ENCODE assay signal across 13 cellular contexts in genomic region chr9:127723450-127723849, GRCh38. TPM values are rescaled to one million over a fixed set of nuclear protein-coding genes. Genes with fewer than 3 reads are reported as not detected.
A peak's percentile ranks its signal among the peaks of the same experiment; 100 is the strongest.
DNase-seq lines count a peak whose midpoint lies in the region; ATAC-seq, FAIRE-seq and TF ChIP-seq lines count a peak whose summit lies in the region.
"Had no signal": no experiment of that assay in that cellular context is flagged by ENCODE, and none has a peak within 500 bp of the region (broad histone marks: within the 10 kb centered on the region; RNA-seq: fewer than 3 reads in every experiment).

No MANE protein-coding gene starts in this region.

- no peaks in the 10 kb centered on the region for H3K9me3 Mint-ChIP-seq in MCF 10A (ENCODE audit: unreplicated experiment)
- H3K9me3 Mint-ChIP-seq in type B pancreatic cell, result no peaks in the 10 kb centered on the region
- H3K9me3 Mint-ChIP-seq: naive thymus-derived CD4-positive, alpha-beta T cell had no signal

- DNase-seq in MCF 10A (ENCODE audit: unreplicated experiment) (peak; percentile 75), breast epithelium (ENCODE audit: low spot score in 2 of 2) (no peak), RCC 7860 (ENCODE audit: low spot score) (peak; percentile 48), fibroblast of mammary gland (ENCODE audit: low read depth) (peak; percentile 69), urothelium cell line (ENCODE audit: low spot score) (peak; percentile 77), superior temporal gyrus (ENCODE audit: extremely low spot score) (no peak), type B pancreatic cell (ENCODE audit: extremely low spot score, unreplicated experiment) (no peak)
- DNase-seq: naive thymus-derived CD4-positive, alpha-beta T cell; T-helper 1 cell had no signal

- intact Hi-C loops in MCF 10A (cut with micrococcal nuclease) (loop anchor here (5.0 kb wide), 1 partner anchor 111 kb away; the partner anchor contains the start of gene STXBP1), breast epithelium (cut with DNase I; ENCODE audit: low total_unique reads) (no loop called here)

- CTCF ChIA-PET in MCF 10A (lab: Yijun Ruan, JAX), result interaction anchor here (1.0 to 1.1 kb wide), 2 partner anchors 9 to 11 kb away, joined by 3 to 7 read pairs; partner anchors contain the start of gene TOR2A

- H3K9me3 ChIP-seq in breast epithelium, result no peaks in the 10 kb centered on the region

- TF ChIP-seq CTCF in MCF 10A (IDR thresholded peaks at IDR 0.05; ENCODE audit: unreplicated experiment), result no peak
- no peak for TF ChIP-seq CTCF in breast epithelium (IDR thresholded peaks at IDR 0.05)
- no peak for TF ChIP-seq CTCF in fibroblast of mammary gland (conservative IDR thresholded peaks at IDR 0.05; ENCODE audit: control insufficient read depth, insufficient read depth, low read depth, low read length)
- no peak for TF ChIP-seq CTCF in type B pancreatic cell (conservative IDR thresholded peaks at IDR 0.05)

- FAIRE-seq in RCC 7860 (lab: Jason Lieb, UNC) (peak; percentile 25), urothelium cell line (lab: Jason Lieb, UNC) (peak; percentile 87)
- FAIRE-seq: endometrium had no signal

- no peak overlapping the region for H3K4me3 Mint-ChIP-seq in MCF 10A (ENCODE audit: unreplicated experiment)
- no peak overlapping the region for H3K4me3 Mint-ChIP-seq in type B pancreatic cell

- ATAC-seq in HG03432 (IDR thresholded peaks at IDR 0.05; ENCODE audit: unreplicated experiment), result no peak
- ATAC-seq: naive thymus-derived CD4-positive, alpha-beta T cell had no signal

- BruUV-seq in MCF 10A (replicated peaks; lab: Mats Ljungman, UMichigan), result no TSS peak

- H3K4me1 Mint-ChIP-seq in MCF 10A (ENCODE audit: insufficient read depth, unreplicated experiment), result peaks cover 27% of the 10 kb centered on the region
- H3K4me1 Mint-ChIP-seq in type B pancreatic cell (ENCODE audit: unreplicated experiment), result no peaks in the 10 kb centered on the region

- H3K27ac ChIP-seq in breast epithelium, result no peak overlapping the region

- no peak for TF ChIP-seq POLR2A in breast epithelium (IDR thresholded peaks at IDR 0.05)

- H3K27me3 ChIP-seq in breast epithelium, result no peaks in the 10 kb centered on the region

- H3K36me3 ChIP-seq in breast epithelium, result no peaks in the 10 kb centered on the region

- H3K27me3 Mint-ChIP-seq in MCF 10A (ENCODE audit: insufficient read depth, unreplicated experiment) (no peaks in the 10 kb centered on the region), type B pancreatic cell (peaks cover 3% of the 10 kb centered on the region)
- H3K27me3 Mint-ChIP-seq: naive thymus-derived CD4-positive, alpha-beta T cell had no signal

- no peaks in the 10 kb centered on the region for H3K4me1 ChIP-seq in breast epithelium

- no peak overlapping the region for H3K4me3 ChIP-seq in breast epithelium
- H3K4me3 ChIP-seq in fibroblast of mammary gland (ENCODE audit: control insufficient read depth, low read depth, low read length), result no peak overlapping the region
- H3K4me3 ChIP-seq: skin epidermis had no signal

- H3K27ac Mint-ChIP-seq in MCF 10A (ENCODE audit: low read depth, unreplicated experiment) (no peak overlapping the region), type B pancreatic cell (no peak overlapping the region)

- no peaks in the 10 kb centered on the region for H3K36me3 Mint-ChIP-seq in MCF 10A (ENCODE audit: insufficient read depth, unreplicated experiment)
- H3K36me3 Mint-ChIP-seq in type B pancreatic cell, result no peaks in the 10 kb centered on the region
- H3K36me3 Mint-ChIP-seq: naive thymus-derived CD4-positive, alpha-beta T cell had no signal

- POLR2A ChIA-PET in MCF 10A (lab: Yijun Ruan, JAX), result interaction anchor here (0.6 kb wide), 1 partner anchor 232 kb away, joined by 4 read pairs; no protein-coding TSS in a partner anchor

RNA-seq across cellular contexts. Expression of gene TTC16, which starts 7.6 kb away (rescaled TPM):
- total RNA-seq in MCF 10A (2022) (0.19 and 0.32 TPM in 2 replicates), breast epithelium (under 1 TPM; under 0.01 to 0.59 (median 0.16) TPM), type B pancreatic cell (ENCODE audit: low replicate concordance) (0.10 TPM in 1 of 2 replicates, not detected in the other)
- total RNA-seq: A673 had no signal

RNA-seq across cellular contexts. Expression of gene PTRH1, which starts 8.0 kb away (rescaled TPM):
- total RNA-seq in MCF 10A (2022), result 35.2 and 37.8 TPM in 2 replicates
- total RNA-seq in breast epithelium, result 10 to 100 TPM; 19.0 to 26.2 (median 23.3) TPM
- 12.0 and 13.9 TPM in 2 replicates for total RNA-seq in type B pancreatic cell (ENCODE audit: low replicate concordance)

RNA-seq across cellular contexts. Expression of gene TOR2A, which starts 11.6 kb away (rescaled TPM):
- 8.4 and 11.3 TPM in 2 replicates for total RNA-seq in MCF 10A (2022)
- 10 to 100 TPM in 1 of 3 donors, 1 to 10 TPM in 2; 9.5 to 16.7 (median 9.6) TPM for total RNA-seq in breast epithelium
- total RNA-seq in type B pancreatic cell (ENCODE audit: low replicate concordance), result 21.5 and 21.9 TPM in 2 replicates

RNA-seq across cellular contexts. Expression of gene CFAP157, which starts 16.7 kb away (rescaled TPM):
- not detected in 2 replicates for total RNA-seq in MCF 10A (2022)
- 1 to 10 TPM in 2 of 3 donors, not detected in 1; 2.0 TPM for total RNA-seq in breast epithelium
- 0.26 and 8.0 TPM in 2 replicates for total RNA-seq in type B pancreatic cell (ENCODE audit: low replicate concordance)
- total RNA-seq: A673 had no signal

RNA-seq across cellular contexts. Expression of gene SH2D3C, which starts 55.0 kb away (rescaled TPM):
- total RNA-seq in MCF 10A (2022) (not detected in 2 replicates), breast epithelium (10 to 100 TPM in 1 of 3 donors, 1 to 10 TPM in 2; 6.0 to 15.4 (median 6.9) TPM), type B pancreatic cell (ENCODE audit: low replicate concordance) (1.6 and 7.1 TPM in 2 replicates)
- total RNA-seq: A673 had no signal

Comparison
In these comparisons a context has a peak if more than half of its experiments do, and no peak if none do; other contexts are left out.
1. DNase-seq: peak in MCF 10A (single experiment), RCC 7860 (single experiment), fibroblast of mammary gland (single experiment) and urothelium cell line (single experiment); none in breast epithelium (0 of 2), superior temporal gyrus (single experiment) and type B pancreatic cell (single experiment).